1 cellular context compared by ENCODE assay signal in the genomic region with DNA sequence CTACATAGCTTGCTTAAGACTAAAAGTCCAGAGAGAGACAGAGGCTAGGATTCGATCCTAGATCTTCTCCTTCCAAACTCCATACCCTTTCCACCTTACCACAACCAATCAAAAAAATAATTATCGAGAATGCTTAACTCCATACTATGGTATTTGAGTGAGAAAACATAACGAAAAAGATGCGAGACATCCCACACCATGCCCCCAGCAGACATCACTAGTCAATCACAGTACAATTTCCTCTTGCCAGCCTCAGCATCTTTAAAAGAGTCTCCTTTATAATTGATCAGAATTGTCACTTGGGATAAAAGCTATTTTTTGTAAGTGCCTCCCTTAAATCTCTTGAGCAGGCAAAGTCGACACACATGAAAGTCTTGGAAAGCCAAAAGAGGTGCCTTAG.
TF ChIP-seq lines count a peak whose summit lies in the region.

No MANE protein-coding gene starts in this region.

TF ChIP-seq in K562, 482 proteins besides CTCF, POLR2A, EP300 and RAD21:
- TF ChIP-seq HBP1 (CRISPR knock-in tag; IDR thresholded peaks at IDR 0.05) (no peak), FOXA1 (IDR thresholded peaks at IDR 0.05; ENCODE audit: borderline replicate concordance) (no peak), ZBTB17 (CRISPR knock-in tag; IDR thresholded peaks at IDR 0.05) (peak; percentile 93), PTBP1 (IDR thresholded peaks at IDR 0.05; ENCODE audit: low read depth, low read length) (no peak), ZNF23 (CRISPR knock-in tag; IDR thresholded peaks at IDR 0.05) (peak; percentile 94)
- TF ChIP-seq, protein P1, sequence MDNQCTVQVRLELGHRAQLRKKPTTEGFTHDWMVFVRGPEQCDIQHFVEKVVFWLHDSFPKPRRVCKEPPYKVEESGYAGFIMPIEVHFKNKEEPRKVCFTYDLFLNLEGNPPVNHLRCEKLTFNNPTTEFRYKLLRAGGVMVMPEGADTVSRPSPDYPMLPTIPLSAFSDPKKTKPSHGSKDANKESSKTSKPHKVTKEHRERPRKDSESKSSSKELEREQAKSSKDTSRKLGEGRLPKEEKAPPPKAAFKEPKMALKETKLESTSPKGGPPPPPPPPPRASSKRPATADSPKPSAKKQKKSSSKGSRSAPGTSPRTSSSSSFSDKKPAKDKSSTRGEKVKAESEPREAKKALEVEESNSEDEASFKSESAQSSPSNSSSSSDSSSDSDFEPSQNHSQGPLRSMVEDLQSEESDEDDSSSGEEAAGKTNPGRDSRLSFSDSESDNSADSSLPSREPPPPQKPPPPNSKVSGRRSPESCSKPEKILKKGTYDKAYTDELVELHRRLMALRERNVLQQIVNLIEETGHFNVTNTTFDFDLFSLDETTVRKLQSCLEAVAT (IDR thresholded peaks at IDR 0.05) = peak in 1 of 2 experiments; percentile 82; a peak in 2 of 4 replicates
